In the genomic region with DNA sequence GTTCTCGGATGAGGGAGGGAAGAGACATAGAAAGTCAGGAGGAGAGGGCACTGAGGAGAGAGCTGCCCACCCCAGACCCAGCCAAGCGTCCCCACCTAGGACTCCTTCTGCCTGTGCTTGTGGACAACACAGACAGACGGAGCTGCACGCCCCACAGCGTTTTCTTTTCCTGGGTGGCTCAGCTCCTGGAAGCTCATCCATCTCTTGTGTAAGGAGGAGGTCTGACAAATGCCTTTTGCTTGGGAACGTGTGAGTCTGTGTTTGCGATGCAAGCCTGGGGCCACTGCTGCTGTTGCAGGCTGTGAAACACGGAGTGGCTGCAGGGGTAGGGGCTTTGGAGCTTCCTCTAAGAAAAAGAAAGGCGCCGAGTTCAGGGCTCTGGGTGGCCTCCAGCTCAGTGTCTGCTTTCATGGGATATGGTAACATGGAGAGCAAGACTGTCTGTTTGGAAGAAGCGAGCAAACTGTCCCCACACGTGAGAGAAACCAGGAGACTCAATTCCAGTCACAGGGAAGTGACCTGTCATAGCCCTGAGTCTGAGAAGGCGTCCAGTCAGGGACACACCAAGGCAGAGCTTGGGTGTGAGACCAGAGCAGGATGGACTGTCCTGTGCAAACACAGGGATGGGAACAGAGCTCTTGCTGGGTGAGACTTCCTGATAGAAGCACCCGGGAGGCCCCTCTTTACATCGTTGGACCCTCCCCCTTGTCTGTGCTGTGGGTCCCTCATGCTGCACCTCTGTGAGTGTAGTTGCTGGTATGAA, we compare ENCODE assay signal across 21 cellular contexts. TPM values are rescaled to one million over a fixed set of nuclear protein-coding genes. Genes with fewer than 3 reads are reported as not detected.
"Had no signal": no experiment of that assay in that cellular context is flagged by ENCODE, and none has a peak within 500 bp of the region (broad histone marks: within the 10 kb centered on the region; RNA-seq: fewer than 3 reads in every experiment).

No MANE protein-coding gene starts in this region.

- H3K9me3 Mint-ChIP-seq: activated CD4-positive, alpha-beta memory T cell treated with anti-CD3 and anti-CD28 coated beads for 36 hours; activated naive CD8-positive, alpha-beta T cell treated with anti-CD3 and anti-CD28 coated beads, Interleukin-2, amount 50 U/mL, for 24 hours; activated T-cell treated with anti-CD3 and anti-CD28 coated beads, Interleukin-2, amount 50 U/mL, for 72 hours; immature natural killer cell; natural killer cell had no signal

- H3K9me3 ChIP-seq: left lung, psoas muscle, right atrium auricular region, transverse colon had no signal

- H3K27ac ChIP-seq: foreskin keratinocyte, left lung, psoas muscle, right atrium auricular region, skin epidermis, transverse colon had no signal

- H3K36me3 Mint-ChIP-seq: activated CD4-positive, alpha-beta memory T cell treated with anti-CD3 and anti-CD28 coated beads for 36 hours; immature natural killer cell; natural killer cell; stimulated activated naive B cell treated with anti-CD40 and anti-IgM and Interleukin-4, amounts not matched to agents 10 μg/mL and 1 μg/mL and 100 μg/mL, for 72 hours had no signal

- H3K27ac Mint-ChIP-seq: activated CD4-positive, alpha-beta memory T cell treated with anti-CD3 and anti-CD28 coated beads for 36 hours; activated naive CD8-positive, alpha-beta T cell treated with anti-CD3 and anti-CD28 coated beads, Interleukin-2, amount 50 U/mL, for 24 hours; activated T-cell treated with anti-CD3 and anti-CD28 coated beads, Interleukin-2, amount 50 U/mL, for 72 hours; immature natural killer cell; natural killer cell; stimulated activated naive B cell treated with anti-CD40 and anti-IgM and Interleukin-4, amounts not matched to agents 10 μg/mL and 1 μg/mL and 100 μg/mL, for 72 hours; T-helper 17 cell had no signal

- H3K4me1 ChIP-seq: foreskin keratinocyte, left lung, right atrium auricular region, transverse colon had no signal

- ATAC-seq: foreskin keratinocyte; left lung; natural killer cell; stimulated activated naive B cell treated with anti-CD40 and anti-IgM and Interleukin-4, amounts not matched to agents 10 μg/mL and 1 μg/mL and 100 μg/mL, for 72 hours; T-helper 17 cell had no signal

- H3K4me1 Mint-ChIP-seq: immature natural killer cell; natural killer cell; stimulated activated naive B cell treated with anti-CD40 and anti-IgM and Interleukin-4, amounts not matched to agents 10 μg/mL and 1 μg/mL and 100 μg/mL, for 72 hours; T-helper 17 cell had no signal

- H3K4me3 Mint-ChIP-seq: activated CD4-positive, alpha-beta memory T cell treated with anti-CD3 and anti-CD28 coated beads for 36 hours; activated naive CD8-positive, alpha-beta T cell treated with anti-CD3 and anti-CD28 coated beads, Interleukin-2, amount 50 U/mL, for 24 hours; activated T-cell treated with anti-CD3 and anti-CD28 coated beads, Interleukin-2, amount 50 U/mL, for 72 hours; immature natural killer cell; natural killer cell; stimulated activated naive B cell treated with anti-CD40 and anti-IgM and Interleukin-4, amounts not matched to agents 10 μg/mL and 1 μg/mL and 100 μg/mL, for 72 hours; T-helper 17 cell had no signal

- H3K27me3 ChIP-seq: cardiac muscle cell, left lung, right atrium auricular region, transverse colon had no signal

- DNase-seq: activated CD4-positive, alpha-beta memory T cell treated with anti-CD3 and anti-CD28 coated beads for 36 hours; activated CD4-positive, alpha-beta T cell treated with anti-CD3 and anti-CD28 coated beads for 48 hours; activated effector memory CD4-positive, alpha-beta T cell treated with anti-CD3 and anti-CD28 coated beads, Interleukin-2, amount 50 U/mL, for 16 hours; activated naive CD4-positive, alpha-beta T cell treated with anti-CD3 and anti-CD28 coated beads, Interleukin-2, amount 50 U/mL, for 16 hours; activated naive CD8-positive, alpha-beta T cell treated with anti-CD3 and anti-CD28 coated beads, Interleukin-2, amount 50 U/mL, for 24 hours; activated T-cell treated with anti-CD3 and anti-CD28 coated beads, Interleukin-2, amount 50 U/mL, for 72 hours; effector CD8-positive, alpha-beta T cell; foreskin keratinocyte; immature natural killer cell; left lung; natural killer cell; psoas muscle; stimulated activated CD4-positive, alpha-beta T cell treated with anti-CD3 and anti-CD28 coated beads, Interleukin-2, amount 100 ng/mL, for 24 hours; stimulated activated naive B cell treated with anti-CD40 and anti-IgM and Interleukin-4, amounts not matched to agents 10 μg/mL and 1 μg/mL and 100 μg/mL, for 72 hours; SW 1271; T-helper 17 cell; transverse colon had no signal

- H3K36me3 ChIP-seq: cardiac muscle cell, left lung, right atrium auricular region, transverse colon had no signal

- H3K4me3 ChIP-seq: cardiac muscle cell, left lung, psoas muscle, right atrium auricular region, skin epidermis, transverse colon had no signal

RNA-seq across cellular contexts. Expression of a gene that starts 42.7 kb away (rescaled TPM):
- total RNA-seq: foreskin keratinocyte, lung microvascular endothelial cell had no signal
